In genomic region chr20:5511930-5512329, GRCh38 we compare ENCODE assay signal across 27 cellular contexts.
A peak's percentile ranks its signal among the peaks of the same experiment; 100 is the strongest.
DNase-seq lines count a peak whose midpoint lies in the region; ATAC-seq and TF ChIP-seq lines count a peak whose summit lies in the region.
"Had no signal": no experiment of that assay in that cellular context is flagged by ENCODE, and none has a peak within 500 bp of the region (broad histone marks: within the 10 kb centered on the region; RNA-seq: fewer than 3 reads in every experiment).

No MANE protein-coding gene starts in this region.

- H3K9me3 ChIP-seq in Caco-2: peaks cover 7% of the 10 kb centered on the region; the same call in 1 of the 2 replicates
- no peaks in the 10 kb centered on the region for H3K9me3 ChIP-seq in CD4-positive, alpha-beta T cell (ENCODE audit: control insufficient read depth, low read length)
- H3K9me3 ChIP-seq: BLaER1, prostate gland, right lobe of liver, transverse colon had no signal

- BruUV-seq in Caco-2 (replicated peaks; lab: Mats Ljungman, UMichigan): no TSS peak

- no peak overlapping the region for H3K4me3 ChIP-seq in Caco-2 (ENCODE audit: low read depth, low read length)
- H3K4me3 ChIP-seq: BLaER1, GM12878, heart right ventricle, prostate gland, right lobe of liver, transverse colon had no signal

- H3K36me3 ChIP-seq in Caco-2 (ENCODE audit: control insufficient read depth, insufficient read depth, low read length): no peaks in the 10 kb centered on the region
- H3K36me3 ChIP-seq: BLaER1, heart right ventricle, prostate gland, right lobe of liver, transverse colon had no signal

- no peaks in the 10 kb centered on the region for H3K27me3 Mint-ChIP-seq in Caco-2 (ENCODE audit: insufficient read depth, unreplicated experiment)
- no peaks in the 10 kb centered on the region for H3K27me3 Mint-ChIP-seq in CD4-positive, alpha-beta T cell
- H3K27me3 Mint-ChIP-seq: activated CD4-positive, alpha-beta T cell treated with anti-CD3 and anti-CD28 coated beads, Interleukin-2, amount 10 ng/mL, durations not matched to agents 7 days and 5 days; activated naive CD4-positive, alpha-beta T cell treated with anti-CD3 and anti-CD28 coated beads, Interleukin-2, amount 50 U/mL, for 24 hours; activated T-helper 17 cell treated with anti-CD3 and anti-CD28 coated beads, Interleukin-2, amount 50 U/mL, for 72 hours; IgD-negative memory B cell had no signal

- DNase-seq in Caco-2 (no peak), GDM1 (lab: John Stamatoyannopoulos, UW) (peak; percentile 68), OCI-M1 (lab: John Stamatoyannopoulos, UW) (peak; percentile 31), amniotic epithelial cell (ENCODE audit: low read depth) (peak; percentile 19)
- no peak for DNase-seq in CD4-positive, alpha-beta T cell
- no peak for DNase-seq in activated effector memory CD4-positive, alpha-beta T cell treated with Interleukin-2 at 50 U/mL for 16 hours
- DNase-seq: activated CD4-positive, alpha-beta T cell treated with anti-CD3 and anti-CD28 coated beads, Interleukin-2, amount 10 ng/mL, durations not matched to agents 7 days and 5 days; aorta; Calu3; DMS79 treated with DMSO at 0.1 percent for 48 hours; heart right ventricle; kidney glomerular epithelial cell; NCI-H2029 treated with DMSO at 0.1 percent for 48 hours; NCI-H524; nucleus accumbens; right lobe of liver; SHP77; stimulated activated CD4-positive, alpha-beta T cell treated with anti-CD3 and anti-CD28 coated beads, Interleukin-4, amount 100 ng/mL, for 1 hour; transverse colon had no signal

- H3K9me3 Mint-ChIP-seq in Caco-2 (ENCODE audit: unreplicated experiment): no peaks in the 10 kb centered on the region
- H3K9me3 Mint-ChIP-seq in CD4-positive, alpha-beta T cell: no peaks in the 10 kb centered on the region
- H3K9me3 Mint-ChIP-seq: activated naive CD4-positive, alpha-beta T cell treated with anti-CD3 and anti-CD28 coated beads, Interleukin-2, amount 50 U/mL, for 24 hours; activated T-helper 17 cell treated with anti-CD3 and anti-CD28 coated beads, Interleukin-2, amount 50 U/mL, for 72 hours had no signal

- H3K27ac ChIP-seq in CD4-positive, alpha-beta T cell (ENCODE audit: low read depth, low read length): no peak overlapping the region
- H3K27ac ChIP-seq: BLaER1, heart right ventricle, prostate gland, right lobe of liver, transverse colon had no signal

- POLR2A ChIA-PET in Caco-2 (lab: Charles Lee): no interaction called here
- POLR2A ChIA-PET in CD4-positive, alpha-beta T cell (lab: Charles Lee): no interaction called here

- H3K27ac Mint-ChIP-seq in Caco-2 (ENCODE audit: unreplicated experiment): peak overlapping the region; percentile 89
- no peak overlapping the region for H3K27ac Mint-ChIP-seq in CD4-positive, alpha-beta T cell
- H3K27ac Mint-ChIP-seq: activated CD4-positive, alpha-beta T cell treated with anti-CD3 and anti-CD28 coated beads, Interleukin-2, amount 10 ng/mL, durations not matched to agents 7 days and 5 days; activated naive CD4-positive, alpha-beta T cell treated with anti-CD3 and anti-CD28 coated beads, Interleukin-2, amount 50 U/mL, for 24 hours; IgD-negative memory B cell had no signal

- H3K27me3 ChIP-seq in Caco-2 (replicated peaks; ENCODE audit: control insufficient read depth, insufficient read depth, low read length): no peaks in the 10 kb centered on the region
- no peaks in the 10 kb centered on the region for H3K27me3 ChIP-seq in CD4-positive, alpha-beta T cell (ENCODE audit: control insufficient read depth, insufficient read depth, low read length)
- H3K27me3 ChIP-seq: BLaER1, heart right ventricle, right lobe of liver, transverse colon had no signal

- peaks cover 8% of the 10 kb centered on the region for H3K4me1 Mint-ChIP-seq in Caco-2 (ENCODE audit: low read depth, unreplicated experiment)
- H3K4me1 Mint-ChIP-seq in CD4-positive, alpha-beta T cell (ENCODE audit: low read depth): no peaks in the 10 kb centered on the region
- H3K4me1 Mint-ChIP-seq: activated T-helper 17 cell treated with anti-CD3 and anti-CD28 coated beads, Interleukin-2, amount 50 U/mL, for 72 hours had no signal

- intact Hi-C loops in Caco-2 (cut with micrococcal nuclease; ENCODE audit: unreplicated experiment): no loop called here
- intact Hi-C loops in CD4-positive, alpha-beta T cell (cut with DNase I, micrococcal nuclease): no loop called here

- TF ChIP-seq CTCF in Caco-2 (IDR thresholded peaks at IDR 0.05; ENCODE audit: insufficient read depth in 1 of 2, low read depth in 1 of 2, low read length in 1 of 2, severe bottlenecking in 1 of 2, unreplicated experiment in 1 of 2): no peak
- no peak for TF ChIP-seq CTCF in CD4-positive, alpha-beta T cell (IDR thresholded peaks at IDR 0.05)

- ATAC-seq in CD4-positive, alpha-beta T cell (ENCODE audit: poor library complexity): no peak
- ATAC-seq in GM21619 (IDR thresholded peaks at IDR 0.05; ENCODE audit: unreplicated experiment): no peak
- ATAC-seq: activated T-helper 17 cell treated with anti-CD3 and anti-CD28 coated beads, Interleukin-2, amount 50 U/mL, for 72 hours; GM12878; heart right ventricle; Panc1 had no signal

- H3K36me3 Mint-ChIP-seq in Caco-2 (ENCODE audit: insufficient read depth, unreplicated experiment): peaks cover 7% of the 10 kb centered on the region
- no peaks in the 10 kb centered on the region for H3K36me3 Mint-ChIP-seq in CD4-positive, alpha-beta T cell (ENCODE audit: low read depth)

- H3K4me3 Mint-ChIP-seq in Caco-2 (ENCODE audit: unreplicated experiment): no peak overlapping the region
- no peak overlapping the region for H3K4me3 Mint-ChIP-seq in CD4-positive, alpha-beta T cell
- H3K4me3 Mint-ChIP-seq: activated CD4-positive, alpha-beta T cell treated with anti-CD3 and anti-CD28 coated beads, Interleukin-2, amount 10 ng/mL, durations not matched to agents 7 days and 5 days; activated naive CD4-positive, alpha-beta T cell treated with anti-CD3 and anti-CD28 coated beads, Interleukin-2, amount 50 U/mL, for 24 hours; activated T-helper 17 cell treated with anti-CD3 and anti-CD28 coated beads, Interleukin-2, amount 50 U/mL, for 72 hours had no signal

- CTCF ChIA-PET in Caco-2 (lab: Charles Lee): no interaction called here
- CTCF ChIA-PET in CD4-positive, alpha-beta T cell (lab: Charles Lee): no interaction called here

- H3K4me1 ChIP-seq in Caco-2: peaks cover 27% of the 10 kb centered on the region
- H3K4me1 ChIP-seq: BLaER1, heart right ventricle, prostate gland, right lobe of liver had no signal

Comparison
In these comparisons a context has a peak if more than half of its experiments do, and no peak if none do; other contexts are left out.
1. DNase-seq: peak in GDM1 (single experiment), OCI-M1 (single experiment) and amniotic epithelial cell (single experiment); none in Caco-2 (0 of 2), CD4-positive, alpha-beta T cell (0 of 10) and activated effector memory CD4-positive, alpha-beta T cell treated with Interleukin-2 at 50 U/mL for 16 hours (single experiment).